In the genomic region with DNA sequence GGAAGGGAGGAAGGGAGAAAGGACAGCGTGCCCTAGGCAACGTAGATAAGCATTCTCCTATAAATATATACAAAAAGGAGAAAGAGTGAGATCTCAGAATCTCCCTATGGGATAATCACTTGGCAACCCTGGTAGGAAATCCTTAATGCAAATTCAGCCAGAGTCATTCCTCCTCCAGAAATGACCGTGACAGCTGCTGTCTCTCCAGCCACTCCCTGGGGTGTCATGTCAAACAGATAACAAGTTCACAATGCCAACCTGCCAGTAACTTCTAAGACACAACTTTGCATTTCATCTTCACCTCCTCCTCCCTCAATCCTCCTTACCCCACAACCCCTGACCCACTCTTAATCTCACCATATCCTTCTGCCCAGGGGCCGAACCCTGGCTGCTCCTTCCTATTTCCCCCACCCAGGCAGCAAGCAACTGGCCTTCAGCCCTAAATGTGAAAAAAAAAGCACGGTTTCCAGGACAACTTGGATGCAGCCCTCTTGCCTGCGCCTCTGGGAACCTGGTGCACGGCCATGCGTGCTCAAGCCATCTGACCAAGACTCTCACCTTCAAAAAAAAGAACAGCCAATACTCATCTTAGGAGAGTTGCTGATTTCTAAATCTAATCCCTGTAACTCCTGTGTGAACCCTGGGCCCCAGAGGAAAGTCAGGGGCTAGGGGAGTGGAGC, we compare ENCODE assay signal across 18 cellular contexts.
DNase-seq lines count a peak whose midpoint lies in the region; ATAC-seq and TF ChIP-seq lines count a peak whose summit lies in the region.
"Had no signal": no experiment of that assay in that cellular context is flagged by ENCODE, and none has a peak within 500 bp of the region (broad histone marks: within the 10 kb centered on the region; RNA-seq: fewer than 3 reads in every experiment).

No MANE protein-coding gene starts in this region.

- H3K27me3 ChIP-seq in brain microvascular endothelial cell (replicated peaks), result no peaks in the 10 kb centered on the region
- H3K27me3 ChIP-seq: BE2C had no signal

- intact Hi-C loops in left ventricle myocardium superior (cut with micrococcal nuclease), result no loop called here

- no peaks in the 10 kb centered on the region for H3K36me3 ChIP-seq in brain microvascular endothelial cell (replicated peaks)
- H3K36me3 ChIP-seq: BE2C had no signal

- no peaks in the 10 kb centered on the region for H3K27me3 Mint-ChIP-seq in brain
- peaks cover 13% of the 10 kb centered on the region for H3K27me3 Mint-ChIP-seq in nephron progenitor cell (ENCODE audit: low read depth, poor library complexity)

- H3K27ac Mint-ChIP-seq in brain (peak overlapping the region in 3 of 5 experiments; percentile 36 to 67 (median 62)), nephron progenitor cell (peak overlapping the region; percentile 78)
- H3K27ac Mint-ChIP-seq: CD8-positive, alpha-beta T cell had no signal

- peak; percentile 78 for ATAC-seq in left ventricle myocardium superior
- no peak for ATAC-seq in GM19452 (IDR thresholded peaks at IDR 0.05; ENCODE audit: unreplicated experiment)
- ATAC-seq in GM21529 (IDR thresholded peaks at IDR 0.05; ENCODE audit: unreplicated experiment), result no peak
- ATAC-seq: CD8-positive, alpha-beta T cell; K562; PC-3 had no signal

- H3K27ac ChIP-seq in brain microvascular endothelial cell, result no peak overlapping the region
- H3K27ac ChIP-seq: HL-60, SK-N-MC had no signal

- H3K4me1 Mint-ChIP-seq in brain, result peaks cover 22% of the 10 kb centered on the region
- peaks cover 25% of the 10 kb centered on the region for H3K4me1 Mint-ChIP-seq in nephron progenitor cell

- in situ Hi-C loops in brain microvascular endothelial cell (cut with HindIII; ENCODE audit: low pct_ligation_motif_present, low sequenced_read_pairs), result no loop called here

- DNase-seq in ELF-1 (ENCODE audit: low read depth, low spot score) (peak; percentile 8), left ventricle myocardium superior (peak; percentile 39), nephron progenitor cell (no peak), brain microvascular endothelial cell (no peak), CD1c-positive myeloid dendritic cell (ENCODE audit: extremely low spot score) (no peak)
- DNase-seq: BE2C; CD8-positive, alpha-beta T cell; DMS153; EL; NCI-H345; NCI-H526 treated with DMSO at 0.1 percent for 48 hours; PC-3 had no signal

- TF ChIP-seq CTCF in brain (conservative IDR thresholded peaks at IDR 0.05) (no peak), nephron progenitor cell (IDR thresholded peaks at IDR 0.05) (no peak), brain microvascular endothelial cell (IDR thresholded peaks at IDR 0.05; ENCODE audit: low read depth, low read length, missing control alignments) (no peak)

- H3K4me3 ChIP-seq in brain microvascular endothelial cell (ENCODE audit: low read depth, low read length), result no peak overlapping the region
- H3K4me3 ChIP-seq: K562, SK-N-MC had no signal

- H3K4me3 Mint-ChIP-seq in brain (no peak overlapping the region), nephron progenitor cell (no peak overlapping the region)
- H3K4me3 Mint-ChIP-seq: CD8-positive, alpha-beta T cell had no signal

- H3K9me3 Mint-ChIP-seq in brain, result peaks cover 3 to 19% (median 10%) of the 10 kb centered on the region in 5 experiments
- H3K9me3 Mint-ChIP-seq in nephron progenitor cell, result peaks cover 19% of the 10 kb centered on the region

- H3K36me3 Mint-ChIP-seq in brain, result peaks cover 23% of the 10 kb centered on the region
- H3K36me3 Mint-ChIP-seq in nephron progenitor cell (ENCODE audit: low read depth), result peaks cover 6% of the 10 kb centered on the region
- H3K36me3 Mint-ChIP-seq: CD8-positive, alpha-beta T cell had no signal

Comparison
In these comparisons a context has a peak if more than half of its experiments do, and no peak if none do; other contexts are left out.
1. DNase-seq: peak in ELF-1 (single experiment) and left ventricle myocardium superior (single experiment); none in nephron progenitor cell (single experiment), brain microvascular endothelial cell (single experiment) and CD1c-positive myeloid dendritic cell (single experiment).